ENCODE assay signal across 9 cellular contexts in the genomic region with DNA sequence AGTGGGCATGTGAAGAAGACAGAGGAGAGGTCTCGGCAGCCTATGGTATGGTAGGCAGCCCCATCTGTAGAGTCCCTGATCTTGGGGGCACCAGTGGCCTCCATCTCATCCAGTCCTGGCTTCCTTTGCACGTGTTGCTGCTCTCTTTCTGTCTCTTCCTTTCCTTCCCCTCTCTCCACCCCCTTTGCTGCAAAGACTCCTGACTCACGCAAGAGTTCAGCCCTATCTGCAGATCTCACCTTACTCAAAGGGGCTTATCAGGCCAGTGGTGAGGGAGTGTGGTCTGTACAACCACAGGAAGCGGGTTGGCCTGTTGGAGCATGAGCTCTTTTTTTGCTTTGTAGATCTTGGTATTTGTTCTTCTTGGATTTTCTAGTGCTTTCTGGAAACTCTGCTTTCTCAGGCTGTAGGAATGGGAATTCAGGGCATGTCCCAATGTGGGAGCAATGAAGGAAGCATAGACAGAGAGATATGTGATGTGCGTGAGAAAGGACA. TPM values are rescaled to one million over a fixed set of nuclear protein-coding genes. Genes with fewer than 3 reads are reported as not detected.
DNase-seq lines count a peak whose midpoint lies in the region; ATAC-seq and TF ChIP-seq lines count a peak whose summit lies in the region.
"Had no signal": no experiment of that assay in that cellular context is flagged by ENCODE, and none has a peak within 500 bp of the region (broad histone marks: within the 10 kb centered on the region; RNA-seq: fewer than 3 reads in every experiment).

No MANE protein-coding gene starts in this region.

- no peaks in the 10 kb centered on the region for H3K36me3 ChIP-seq in MG63

- H3K27me3 Mint-ChIP-seq in CD14-positive monocyte (ENCODE audit: low read depth in 3 of 3): peaks cover 0 to 2% (median 0%) of the 10 kb centered on the region in 3 donors
- H3K27me3 Mint-ChIP-seq in HFFc6 (ENCODE audit: insufficient read depth): peaks cover 4% of the 10 kb centered on the region; the same call in 1 of the 2 replicates

- H3K4me3 Mint-ChIP-seq in CD14-positive monocyte: peak overlapping the region in 1 of 2 donors; percentile 61
- peak overlapping the region; percentile 50 for H3K4me3 Mint-ChIP-seq in HFFc6
- H3K4me3 Mint-ChIP-seq: neural crest cell had no signal

- no peaks in the 10 kb centered on the region for H3K9me3 Mint-ChIP-seq in CD14-positive monocyte
- H3K9me3 Mint-ChIP-seq in HFFc6: no peaks in the 10 kb centered on the region
- H3K9me3 Mint-ChIP-seq: neural crest cell had no signal

- TF ChIP-seq CTCF in CD14-positive monocyte (IDR thresholded peaks at IDR 0.05) (no peak), HFFc6 (IDR thresholded peaks at IDR 0.05) (no peak), foreskin keratinocyte (conservative IDR thresholded peaks at IDR 0.05) (no peak)

- peaks cover 11% of the 10 kb centered on the region for H3K4me1 ChIP-seq in foreskin keratinocyte

- DNase-seq in CD14-positive monocyte (ENCODE audit: low spot score) (peak; percentile 11), HFFc6 (peak; percentile 80), T-helper 2 cell (peak in 4 of 5 experiments; percentile 19 to 97 (median 48)), foreskin keratinocyte (peak; percentile 81 to 91), iPS-NIHi7 (ENCODE audit: extremely low spot score) (no peak), AG08396 (ENCODE audit: low spot score) (no peak), MG63 (no peak)

- ATAC-seq in foreskin keratinocyte (peak; percentile 89), HG03469 (IDR thresholded peaks at IDR 0.05; ENCODE audit: unreplicated experiment) (no peak)

- peak overlapping the region; percentile 43 to 99 (median 85) for H3K27ac Mint-ChIP-seq in CD14-positive monocyte
- H3K27ac Mint-ChIP-seq in HFFc6: peak overlapping the region; percentile 79

- H3K9me3 ChIP-seq in MG63: no peaks in the 10 kb centered on the region

- no peak overlapping the region for H3K27ac ChIP-seq in foreskin keratinocyte

- no peak overlapping the region for H3K4me3 ChIP-seq in MG63

- peaks cover 73% of the 10 kb centered on the region for H3K4me1 Mint-ChIP-seq in CD14-positive monocyte
- H3K4me1 Mint-ChIP-seq in HFFc6 (ENCODE audit: low read depth): peaks cover 41% of the 10 kb centered on the region
- H3K4me1 Mint-ChIP-seq: neural crest cell had no signal

- intact Hi-C loops in CD14-positive monocyte (cut with micrococcal nuclease): no loop called here

- H3K36me3 Mint-ChIP-seq in CD14-positive monocyte (peaks cover 2% of the 10 kb centered on the region in 2 donors), HFFc6 (ENCODE audit: low read depth) (no peaks in the 10 kb centered on the region)

- H3K27me3 ChIP-seq in foreskin keratinocyte (no peaks in the 10 kb centered on the region), MG63 (no peaks in the 10 kb centered on the region)

RNA-seq across cellular contexts. Expression of gene NT5DC4, which starts 14.6 kb away (rescaled TPM):
- polyA plus RNA-seq in CD14-positive monocyte (not detected), foreskin keratinocyte (0.01 TPM in 1 of 2 replicates, not detected in the other)
- total RNA-seq in HFFc6 (2021; fragmentation: NEBNext Ultra II Directional; extraction: Animal tissue kit (Norgen Biotek cat#: 25700)): not detected
- 0.07 TPM in 1 of 2 replicates, not detected in the other for total RNA-seq in foreskin keratinocyte
- total RNA-seq in MG63 (2014; rRNA removed; shearing (Covaris generic); ENCODE audit: low replicate concordance): not detected in 2 replicates
- total RNA-seq: neural crest cell had no signal

RNA-seq across cellular contexts. Expression of gene CKAP2L, which starts 58.2 kb away (rescaled TPM):
- under 1 TPM; 0.04 to 0.24 TPM for polyA plus RNA-seq in CD14-positive monocyte
- 10 to 100 TPM; 10.6 to 35.7 (median 30.2) TPM for total RNA-seq in HFFc6 (2021; fragmentation: NEBNext Ultra II Directional; extraction: Animal tissue kit (Norgen Biotek cat#: 25700))
- total RNA-seq in foreskin keratinocyte: 30.1 and 40.8 TPM in 2 replicates
- 9.2 and 13.4 TPM in 2 replicates for polyA plus RNA-seq in foreskin keratinocyte
- 19.4 and 19.9 TPM in 2 replicates for total RNA-seq in MG63 (2014; rRNA removed; shearing (Covaris generic); ENCODE audit: low replicate concordance)

Comparison
In these comparisons a context has a peak if more than half of its experiments do, and no peak if none do; other contexts are left out.
1. DNase-seq: peak in CD14-positive monocyte (single experiment), HFFc6 (single experiment), T-helper 2 cell (4 of 5) and foreskin keratinocyte (2 of 2); none in iPS-NIHi7 (single experiment), AG08396 (single experiment) and MG63 (single experiment).